In genomic region chr11:28137832-28138231, GRCh38 we compare ENCODE assay signal across 25 cellular contexts.
"Had no signal": no experiment of that assay in that cellular context is flagged by ENCODE, and none has a peak within 500 bp of the region (broad histone marks: within the 10 kb centered on the region; RNA-seq: fewer than 3 reads in every experiment).

No MANE protein-coding gene starts in this region.

- H3K4me3 ChIP-seq: SJSA1, SK-N-MC had no signal

- H3K4me2 ChIP-seq: KMS-11 had no signal

- H3K9ac ChIP-seq: KMS-11 had no signal

- ATAC-seq: HepG2 had no signal

- DNase-seq: IMR-90, Kasumi-1, MM.1S, MV-4-11, NCI-H1092, NCI-H1105 treated with DMSO at 0.1 percent for 48 hours, NCI-H1417 treated with DMSO at 0.1 percent for 48 hours, NCI-H146, NCI-H1694 treated with DMSO at 0.1 percent for 48 hours, NCI-H1930, NCI-H2081, NCI-H2107, NCI-H2227 treated with DMSO at 0.1 percent for 48 hours, NCI-H446, NCI-H510A, NCI-H524 treated with DMSO at 0.1 percent for 48 hours, NCI-H69, NCI-H774, Right ventricle myocardium superior, RPMI8226, SIG-M5 had no signal

- H3K4me1 ChIP-seq: SJSA1 had no signal

- H3K27me3 ChIP-seq: SJSA1 had no signal

- H3K27ac ChIP-seq: KMS-11, SJSA1, SK-N-MC had no signal
